36 cellular contexts compared by ENCODE assay signal in genomic region chr5:156570615-156571014, GRCh38.
"Had no signal": no experiment of that assay in that cellular context is flagged by ENCODE, and none has a peak within 500 bp of the region (broad histone marks: within the 10 kb centered on the region; RNA-seq: fewer than 3 reads in every experiment).

No MANE protein-coding gene starts in this region.

- DNase-seq: Karpas-422, Kasumi-1, KG1, MG63, MM.1S, MV-4-11, NCI-H1048, NCI-H1092, NCI-H1092 treated with DMSO at 0.1 percent for 48 hours, NCI-H1105, NCI-H1105 treated with DMSO at 0.1 percent for 48 hours, NCI-H1417, NCI-H1417 treated with DMSO at 0.1 percent for 48 hours, NCI-H1436, NCI-H1436 treated with DMSO at 0.1 percent for 48 hours, NCI-H146, NCI-H1694, NCI-H1694 treated with DMSO at 0.1 percent for 48 hours, NCI-H187, NCI-H187 treated with DMSO at 0.1 percent for 48 hours, NCI-H1930, NCI-H2029, NCI-H2029 treated with DMSO at 0.1 percent for 48 hours, NCI-H2081, NCI-H2081 treated with DMSO at 0.1 percent for 48 hours, NCI-H2107, NCI-H2171, NCI-H2171 treated with DMSO at 0.1 percent for 48 hours, NCI-H2227 treated with DMSO at 0.1 percent for 48 hours, NCI-H226, NCI-H345, NCI-H446, NCI-H446 treated with DMSO at 0.1 percent for 48 hours, NCI-H510A, NCI-H510A treated with DMSO at 0.1 percent for 48 hours had no signal

- H3K27ac ChIP-seq: KMS-11 had no signal

- H3K4me3 ChIP-seq: MG63 had no signal

- H3K36me3 ChIP-seq: MG63 had no signal

- H3K9me3 ChIP-seq: MG63 had no signal

- H3K27me3 ChIP-seq: MG63 had no signal
